Comparison of ENCODE assay signal across 11 cellular contexts in the genomic region with DNA sequence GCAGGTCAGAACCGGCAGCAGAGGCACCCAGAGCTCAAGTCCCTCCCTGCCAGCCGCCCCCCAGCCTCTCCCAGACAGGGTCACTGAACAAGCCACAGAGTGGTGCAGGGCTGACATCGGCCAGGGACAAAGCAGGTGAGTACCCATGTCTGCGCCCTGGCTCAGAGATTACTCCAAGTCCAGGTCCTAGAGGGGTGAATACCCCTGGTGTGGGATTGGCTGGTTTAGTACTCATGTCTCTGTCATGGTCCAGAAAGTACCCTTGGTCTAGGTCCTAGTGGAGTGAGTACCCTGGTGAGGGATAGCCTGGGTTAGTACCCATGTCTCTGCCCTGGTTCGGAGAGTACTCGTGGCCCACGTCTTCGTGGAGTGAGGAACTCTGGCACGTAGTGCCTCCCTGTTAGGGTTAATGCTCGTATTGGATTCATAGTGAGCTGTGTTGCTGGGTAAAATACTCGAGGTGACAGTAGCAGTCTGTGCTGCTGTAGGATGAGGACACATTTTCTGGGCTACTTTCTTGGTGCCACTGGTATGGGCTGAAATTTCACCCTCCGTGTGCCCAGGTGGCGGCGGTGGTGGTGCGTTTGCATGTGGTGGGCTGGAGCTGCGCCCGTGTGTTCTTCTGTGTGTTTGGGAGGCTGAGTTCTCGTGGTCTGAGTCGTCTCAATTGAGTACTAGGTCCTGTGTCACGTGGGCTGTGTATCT. TPM values are rescaled to one million over a fixed set of nuclear protein-coding genes. Genes with fewer than 3 reads are reported as not detected.
DNase-seq lines count a peak whose midpoint lies in the region; ATAC-seq and TF ChIP-seq lines count a peak whose summit lies in the region.
"Had no signal": no experiment of that assay in that cellular context is flagged by ENCODE, and none has a peak within 500 bp of the region (broad histone marks: within the 10 kb centered on the region; RNA-seq: fewer than 3 reads in every experiment).

No MANE protein-coding gene starts in this region.

- H3K9me2 ChIP-seq in hepatocyte (replicated peaks; ENCODE audit: insufficient read depth) = no peaks in the 10 kb centered on the region

- H3K27me3 Mint-ChIP-seq in activated CD4-positive, alpha-beta memory T cell treated with anti-CD3 and anti-CD28 coated beads, Interleukin-2, amount 10 ng/mL, durations not matched to agents 7 days and 5 days = no peaks in the 10 kb centered on the region
- peaks cover 11% of the 10 kb centered on the region for H3K27me3 Mint-ChIP-seq in memory B cell
- H3K27me3 Mint-ChIP-seq in CD4-positive, alpha-beta memory T cell = no peaks in the 10 kb centered on the region

- H2AFZ ChIP-seq in DND-41 (ENCODE audit: low read depth, low read length) (no peak overlapping the region), hepatocyte (no peak overlapping the region)

- TF ChIP-seq CTCF in DND-41 (IDR thresholded peaks at IDR 0.05; ENCODE audit: borderline replicate concordance, extremely low read depth, low read length, poor library complexity, severe bottlenecking) (no peak), hepatocyte (IDR thresholded peaks at IDR 0.05; ENCODE audit: poor library complexity) (no peak)

- WGBS in hepatocyte (ENCODE audit: low lambda C conversion rate, missing lambda C conversion rate) = 80% methylated on average over 20 of the region's 20 CpGs

- CTCF ChIA-PET in activated CD4-positive, alpha-beta memory T cell treated with anti-CD3 and anti-CD28 coated beads, Interleukin-2, amount 10 ng/mL, durations not matched to agents 7 days and 5 days (lab: Charles Lee) = no interaction called here
- CTCF ChIA-PET in CD4-positive, alpha-beta memory T cell (lab: Charles Lee; ENCODE audit: partially characterized antibody) = no interaction called here

- H3K4me1 ChIP-seq in DND-41 (ENCODE audit: insufficient read depth, low read length) = no peaks in the 10 kb centered on the region
- no peaks in the 10 kb centered on the region for H3K4me1 ChIP-seq in hepatocyte (ENCODE audit: insufficient read depth)
- no peaks in the 10 kb centered on the region for H3K4me1 ChIP-seq in CD4-positive, alpha-beta memory T cell (ENCODE audit: insufficient read depth, low read length)
- H3K4me1 ChIP-seq: SJSA1 had no signal

- peaks cover 15% of the 10 kb centered on the region; the same call in 1 of the 2 replicates for H4K20me1 ChIP-seq in DND-41 (ENCODE audit: insufficient read depth, low read length)
- H4K20me1 ChIP-seq in hepatocyte (ENCODE audit: insufficient read depth, poor library complexity, severe bottlenecking) = no peaks in the 10 kb centered on the region

- H3K36me3 ChIP-seq in DND-41 (ENCODE audit: insufficient read depth, low read length) = no peaks in the 10 kb centered on the region
- no peaks in the 10 kb centered on the region for H3K36me3 ChIP-seq in hepatocyte (replicated peaks; ENCODE audit: insufficient read depth, low read depth)
- no peaks in the 10 kb centered on the region for H3K36me3 ChIP-seq in CD4-positive, alpha-beta memory T cell (ENCODE audit: insufficient read depth, low read length)
- H3K36me3 ChIP-seq: SJSA1 had no signal

- POLR2A ChIA-PET in activated CD4-positive, alpha-beta memory T cell treated with anti-CD3 and anti-CD28 coated beads, Interleukin-2, amount 10 ng/mL, durations not matched to agents 7 days and 5 days (lab: Charles Lee) = no interaction called here
- POLR2A ChIA-PET in CD4-positive, alpha-beta memory T cell (lab: Charles Lee; ENCODE audit: partially characterized antibody) = no interaction called here

- no peaks in the 10 kb centered on the region for H3K9me3 ChIP-seq in DND-41 (ENCODE audit: insufficient read depth, low read length, severe bottlenecking)
- no peaks in the 10 kb centered on the region for H3K9me3 ChIP-seq in hepatocyte (ENCODE audit: low read depth)
- H3K9me3 ChIP-seq in CD4-positive, alpha-beta memory T cell (ENCODE audit: control insufficient read depth in 1 of 2, low read length in 2 of 2) = no peaks in the 10 kb centered on the region
- H3K9me3 ChIP-seq: SJSA1 had no signal

- H3K4me1 Mint-ChIP-seq in activated CD4-positive, alpha-beta memory T cell treated with anti-CD3 and anti-CD28 coated beads, Interleukin-2, amount 10 ng/mL, durations not matched to agents 7 days and 5 days = no peaks in the 10 kb centered on the region
- H3K4me1 Mint-ChIP-seq in memory B cell = peaks cover 15% of the 10 kb centered on the region
- no peaks in the 10 kb centered on the region for H3K4me1 Mint-ChIP-seq in CD4-positive, alpha-beta memory T cell
- H3K4me1 Mint-ChIP-seq: CD14-positive monocyte had no signal

- H3K4me3 Mint-ChIP-seq in activated CD4-positive, alpha-beta memory T cell treated with anti-CD3 and anti-CD28 coated beads, Interleukin-2, amount 10 ng/mL, durations not matched to agents 7 days and 5 days = no peak overlapping the region
- peak overlapping the region; percentile 37 for H3K4me3 Mint-ChIP-seq in memory B cell
- no peak overlapping the region for H3K4me3 Mint-ChIP-seq in CD4-positive, alpha-beta memory T cell
- H3K4me3 Mint-ChIP-seq: CD14-positive monocyte had no signal

- ATAC-seq in DND-41 (ENCODE audit: insufficient read depth, low read depth) (peak; percentile 64), memory B cell (ENCODE audit: low read depth) (peak; percentile 31), GM19452 (IDR thresholded peaks at IDR 0.05; ENCODE audit: unreplicated experiment) (no peak)

- intact Hi-C loops in CD4-positive, alpha-beta memory T cell (cut with micrococcal nuclease) = no loop called here

- H3K27me3 ChIP-seq in DND-41 (ENCODE audit: insufficient read depth, low read length, poor library complexity) (no peaks in the 10 kb centered on the region), hepatocyte (no peaks in the 10 kb centered on the region)
- H3K27me3 ChIP-seq in CD4-positive, alpha-beta memory T cell (ENCODE audit: insufficient read depth, low read length) = no peaks in the 10 kb centered on the region
- H3K27me3 ChIP-seq: SJSA1 had no signal

- H3K36me3 Mint-ChIP-seq in activated CD4-positive, alpha-beta memory T cell treated with anti-CD3 and anti-CD28 coated beads, Interleukin-2, amount 10 ng/mL, durations not matched to agents 7 days and 5 days (ENCODE audit: low read depth) = no peaks in the 10 kb centered on the region
- H3K36me3 Mint-ChIP-seq in memory B cell = no peaks in the 10 kb centered on the region
- no peaks in the 10 kb centered on the region for H3K36me3 Mint-ChIP-seq in CD4-positive, alpha-beta memory T cell
- H3K36me3 Mint-ChIP-seq: CD14-positive monocyte had no signal

- H3K27ac Mint-ChIP-seq in activated CD4-positive, alpha-beta memory T cell treated with anti-CD3 and anti-CD28 coated beads, Interleukin-2, amount 10 ng/mL, durations not matched to agents 7 days and 5 days = no peak overlapping the region
- H3K27ac Mint-ChIP-seq in memory B cell = no peak overlapping the region
- no peak overlapping the region for H3K27ac Mint-ChIP-seq in CD4-positive, alpha-beta memory T cell

- no peak overlapping the region for H3K27ac ChIP-seq in DND-41 (ENCODE audit: low read length)
- H3K27ac ChIP-seq in hepatocyte = no peak overlapping the region
- H3K27ac ChIP-seq in CD4-positive, alpha-beta memory T cell (ENCODE audit: low read depth, low read length) = no peak overlapping the region
- H3K27ac ChIP-seq: SJSA1 had no signal

- H3K4me2 ChIP-seq in DND-41 (ENCODE audit: insufficient read depth, low read length) (no peak overlapping the region), hepatocyte (no peak overlapping the region)

- H3K79me2 ChIP-seq in DND-41 (ENCODE audit: insufficient read depth, low read length) (no peaks in the 10 kb centered on the region), hepatocyte (no peaks in the 10 kb centered on the region)

- no peak overlapping the region for H3K9ac ChIP-seq in DND-41 (ENCODE audit: low read depth, low read length)

- H3K9me3 Mint-ChIP-seq in activated CD4-positive, alpha-beta memory T cell treated with anti-CD3 and anti-CD28 coated beads, Interleukin-2, amount 10 ng/mL, durations not matched to agents 7 days and 5 days = no peaks in the 10 kb centered on the region
- H3K9me3 Mint-ChIP-seq in memory B cell = no peaks in the 10 kb centered on the region
- no peaks in the 10 kb centered on the region for H3K9me3 Mint-ChIP-seq in CD4-positive, alpha-beta memory T cell

- no peak overlapping the region for H3K4me3 ChIP-seq in DND-41 (ENCODE audit: low read depth in 1 of 2, low read length in 2 of 2)
- no peak overlapping the region for H3K4me3 ChIP-seq in hepatocyte
- no peak overlapping the region for H3K4me3 ChIP-seq in CD4-positive, alpha-beta memory T cell (ENCODE audit: low read length in 2 of 2)
- H3K4me3 ChIP-seq: SJSA1 had no signal

- DNase-seq in AG20443 (ENCODE audit: low spot score) (peak; percentile 15), DND-41 (no peak), memory B cell (ENCODE audit: low spot score in 2 of 2) (peak in 1 of 2 donors; percentile 8), hepatocyte (ENCODE audit: low spot score) (no peak)
- DNase-seq in activated CD4-positive, alpha-beta memory T cell treated with anti-CD3 and anti-CD28 coated beads, Interleukin-2, amount 10 ng/mL, durations not matched to agents 7 days and 5 days = peak; percentile 15
- DNase-seq in CD4-positive, alpha-beta memory T cell = no peak

RNA-seq across cellular contexts. Expression of a gene that starts 25.5 kb away (rescaled TPM):
- total RNA-seq in activated CD4-positive, alpha-beta memory T cell treated with anti-CD3 and anti-CD28 coated beads, Interleukin-2, amount 10 ng/mL, durations not matched to agents 7 days and 5 days = 1 to 10 TPM in 1 of 2 experiments, under 1 TPM in 1; 0.55 to 1.2 TPM
- 3.8 and 13.4 TPM in 2 replicates for total RNA-seq in hepatocyte
- polyA plus RNA-seq in hepatocyte = 4.0 and 4.3 TPM in 2 replicates
- total RNA-seq in CD4-positive, alpha-beta memory T cell = 1 to 10 TPM in 1 of 2 experiments, under 1 TPM in 1; 0.87 to 1.4 TPM
- polyA plus RNA-seq in CD4-positive, alpha-beta memory T cell = under 1 TPM in 1 of 2 donors, not detected in 1; 0.09 TPM
- total RNA-seq: glomerular endothelial cell, pulmonary artery endothelial cell had no signal

RNA-seq across cellular contexts. Expression of a gene that starts 46.8 kb away (rescaled TPM):
- not detected for total RNA-seq in activated CD4-positive, alpha-beta memory T cell treated with anti-CD3 and anti-CD28 coated beads, Interleukin-2, amount 10 ng/mL, durations not matched to agents 7 days and 5 days
- 0.47 TPM in 1 of 2 replicates, not detected in the other for total RNA-seq in hepatocyte
- not detected in 2 replicates for polyA plus RNA-seq in hepatocyte
- total RNA-seq in CD4-positive, alpha-beta memory T cell = not detected
- polyA plus RNA-seq in CD4-positive, alpha-beta memory T cell = not detected
- total RNA-seq: glomerular endothelial cell, pulmonary artery endothelial cell, SJSA1 had no signal
- polyA plus RNA-seq: CD14-positive monocyte had no signal

Comparison
In these comparisons a context has a peak if more than half of its experiments do, and no peak if none do; other contexts are left out.
1. DNase-seq: peak in AG20443 (single experiment) and activated CD4-positive, alpha-beta memory T cell treated with anti-CD3 and anti-CD28 coated beads, Interleukin-2, amount 10 ng/mL, durations not matched to agents 7 days and 5 days (single experiment); none in DND-41 (single experiment), hepatocyte (single experiment) and CD4-positive, alpha-beta memory T cell (0 of 5).